ENCODE assay signal across 1 cellular context in genomic region chr2:201182650-201183372, GRCh38.
TF ChIP-seq lines count a peak whose summit lies in the region.

CASP10 (plus strand) TSS chr2:201183141; CDS start chr2:201185778, 2,637 bp downstream.

TF ChIP-seq in SK-N-SH, 30 proteins besides CTCF, POLR2A, EP300 and RAD21 (continued from another document):
- TF ChIP-seq USF1 (IDR thresholded peaks at IDR 0.05; ENCODE audit: borderline replicate concordance, low read depth) (no peak), YY1 (IDR thresholded peaks at IDR 0.05; ENCODE audit: low read depth) (no peak), FOXM1 (IDR thresholded peaks at IDR 0.05; ENCODE audit: low read depth) (no peak), MEF2A (IDR thresholded peaks at IDR 0.05; ENCODE audit: borderline replicate concordance, low read depth) (no peak), TEAD4 (IDR thresholded peaks at IDR 0.05; ENCODE audit: borderline replicate concordance, insufficient read depth) (no peak)
